In genomic region chr20:23637282-23638221, GRCh38 we compare ENCODE assay signal across 8 cellular contexts. TPM values are rescaled to one million over a fixed set of nuclear protein-coding genes. Genes with fewer than 3 reads are reported as not detected.
DNase-seq lines count a peak whose midpoint lies in the region; ATAC-seq and TF ChIP-seq lines count a peak whose summit lies in the region.

TSS of gene CST3 (minus strand) at chr20:23637955. CDS start at chr20:23637862, 93 bp downstream.

- no peaks in the 10 kb centered on the region for H3K36me3 Mint-ChIP-seq in activated CD8-positive, alpha-beta memory T cell treated with anti-CD3 and anti-CD28 coated beads, Interleukin-2, amount 10 ng/mL, durations not matched to agents 7 days and 5 days
- peaks cover 6% of the 10 kb centered on the region for H3K36me3 Mint-ChIP-seq in endothelial cell (ENCODE audit: low read depth, unreplicated experiment)

- H3K4me2 ChIP-seq in HCT116 (ENCODE audit: low read length) = peak within 1 kb of the TSS; percentile 97

- H3K79me2 ChIP-seq in HCT116 (ENCODE audit: insufficient read depth, low read length) = peaks cover 21% of the 10 kb centered on the region

- H3K4me1 Mint-ChIP-seq in activated CD8-positive, alpha-beta memory T cell treated with anti-CD3 and anti-CD28 coated beads, Interleukin-2, amount 10 ng/mL, durations not matched to agents 7 days and 5 days = peaks cover 3% of the 10 kb centered on the region
- H3K4me1 Mint-ChIP-seq in endothelial cell (ENCODE audit: unreplicated experiment) = peaks cover 21% of the 10 kb centered on the region

- POLR2A ChIA-PET in HCT116 (lab: Charles Lee) = interaction anchor here (1.4 to 1.5 kb wide), 2 partner anchors 9 to 15 kb away, joined by 5 read pairs; no protein-coding TSS in a partner anchor

- TF ChIP-seq CTCF in HCT116 (IDR thresholded peaks at IDR 0.05 in 2 of 3, conservative IDR thresholded peaks at IDR 0.05 in 1 of 3; ENCODE audit: borderline replicate concordance in 1 of 3, insufficient read depth in 1 of 3, low read depth in 2 of 3, low read length in 2 of 3) (no peak), NB4 (IDR thresholded peaks at IDR 0.05; ENCODE audit: low read depth, low read length) (no peak), endothelial cell (IDR thresholded peaks at IDR 0.05; ENCODE audit: unreplicated experiment) (no peak)

- H3K9me3 ChIP-seq in HCT116 (ENCODE audit: control insufficient read depth in 1 of 2, insufficient read depth in 1 of 2, low read depth in 1 of 2, low read length in 2 of 2) = no peaks in the 10 kb centered on the region

- H4K20me1 ChIP-seq in HCT116 (ENCODE audit: insufficient read depth) = no peaks in the 10 kb centered on the region

- RAD21 ChIA-PET in HCT116 (lab: Charles Lee; ENCODE audit: low non-redundant PET in 1 of 2, low total read pairs in 2 of 2, uncharacterized antibody in 2 of 2, unreplicated experiment in 2 of 2) = no interaction called here

- BruUV-seq in HCT116 (replicated peaks; lab: Mats Ljungman, UMichigan) = no TSS peak

- H3K4me1 ChIP-seq in HCT116 (ENCODE audit: control insufficient read depth in 1 of 2, insufficient read depth in 2 of 2, low read length in 2 of 2) = peaks cover 29 to 41% of the 10 kb centered on the region in 2 experiments

- H3K4me3 ChIP-seq in HCT116 (replicated peaks in 1 of 2; ENCODE audit: low read depth in 1 of 2, low read length in 2 of 2) = peak within 1 kb of the TSS; percentile 77 to 91
- peak within 1 kb of the TSS; percentile 59 for H3K4me3 ChIP-seq in NB4 (ENCODE audit: low read depth, low read length)

- TF ChIP-seq RAD21 in HCT116 (IDR thresholded peaks at IDR 0.05; ENCODE audit: low read depth) = no peak

- H3K27me3 Mint-ChIP-seq in activated CD8-positive, alpha-beta memory T cell treated with anti-CD3 and anti-CD28 coated beads, Interleukin-2, amount 10 ng/mL, durations not matched to agents 7 days and 5 days = peaks cover 22% of the 10 kb centered on the region
- H3K27me3 Mint-ChIP-seq in endothelial cell (ENCODE audit: unreplicated experiment) = peaks cover 6% of the 10 kb centered on the region

- ATAC-seq in activated CD8-positive, alpha-beta memory T cell treated with anti-CD3 and anti-CD28 coated beads, Interleukin-2, amount 10 ng/mL, durations not matched to agents 7 days and 5 days = peak; percentile 23
- peak; percentile 87 for ATAC-seq in HCT116

- CTCF ChIA-PET in activated CD8-positive, alpha-beta memory T cell treated with anti-CD3 and anti-CD28 coated beads, Interleukin-2, amount 10 ng/mL, durations not matched to agents 7 days and 5 days (lab: Charles Lee) = no interaction called here
- CTCF ChIA-PET in HCT116 (lab: Charles Lee) = no interaction called here

- no peaks in the 10 kb centered on the region for H3K27me3 ChIP-seq in HCT116 (ENCODE audit: insufficient read depth, low read length)

- H3K9me2 ChIP-seq in HCT116 (ENCODE audit: insufficient read depth) = no peaks in the 10 kb centered on the region

- TF ChIP-seq POLR2A in HCT116 (IDR thresholded peaks at IDR 0.05; ENCODE audit: borderline replicate concordance, extremely low read depth, insufficient read depth, insufficient read length) (peak; percentile 84), NB4 (IDR thresholded peaks at IDR 0.05; ENCODE audit: extremely low read depth, insufficient read length) (peak; percentile 58)

- H2AFZ ChIP-seq in HCT116 (ENCODE audit: low read depth, low read length, poor library complexity, severe bottlenecking) = no peak within 1 kb of the TSS

- H3K4me3 Mint-ChIP-seq in activated CD8-positive, alpha-beta memory T cell treated with anti-CD3 and anti-CD28 coated beads, Interleukin-2, amount 10 ng/mL, durations not matched to agents 7 days and 5 days = peak within 1 kb of the TSS; percentile 3
- peak within 1 kb of the TSS; percentile 91 for H3K4me3 Mint-ChIP-seq in endothelial cell (ENCODE audit: unreplicated experiment)

- H3K36me3 ChIP-seq in HCT116 (ENCODE audit: control insufficient read depth in 1 of 2, insufficient read depth in 2 of 2, low read length in 2 of 2) = peaks cover 5% of the 10 kb centered on the region in 2 experiments; a peak in 2 of 4 replicates

- H3K27ac ChIP-seq in HCT116 (ENCODE audit: low read depth, low read length) = peak within 1 kb of the TSS; percentile 86
- peak within 1 kb of the TSS; percentile 78 for H3K27ac ChIP-seq in temporal lobe (ENCODE audit: low read depth, low read length)

- intact Hi-C loops in HCT116 (cut with micrococcal nuclease) = loop anchor here (10.0 kb wide), 1 partner anchor 1557 kb away; the partner anchor contains the start of gene ENTPD6

- DNase-seq in activated CD8-positive, alpha-beta memory T cell treated with anti-CD3 and anti-CD28 coated beads, Interleukin-2, amount 10 ng/mL, durations not matched to agents 7 days and 5 days = no peak
- no peak for DNase-seq in activated CD8-positive, alpha-beta memory T cell treated with anti-CD3 and anti-CD28 coated beads for 24 hours
- DNase-seq in HCT116 (ENCODE audit: low read depth, low spot score) (peak; percentile 68), NB4 (ENCODE audit: low read depth) (peak; percentile 92), SKM-1 (lab: John Stamatoyannopoulos, UW; ENCODE audit: unreplicated experiment) (peak; percentile 92), endothelial cell (ENCODE audit: low spot score) (peak; percentile 68), lung microvascular endothelial cell (ENCODE audit: low read depth in 2 of 2) (peak; percentile 89 to 92)

- H3K27ac Mint-ChIP-seq in activated CD8-positive, alpha-beta memory T cell treated with anti-CD3 and anti-CD28 coated beads, Interleukin-2, amount 10 ng/mL, durations not matched to agents 7 days and 5 days = no peak within 1 kb of the TSS
- H3K27ac Mint-ChIP-seq in endothelial cell (ENCODE audit: unreplicated experiment) = peak within 1 kb of the TSS; percentile 70

- H3K9ac ChIP-seq in HCT116 (ENCODE audit: low read length) = peak within 1 kb of the TSS; percentile 88

- H3K9me3 Mint-ChIP-seq in activated CD8-positive, alpha-beta memory T cell treated with anti-CD3 and anti-CD28 coated beads, Interleukin-2, amount 10 ng/mL, durations not matched to agents 7 days and 5 days (ENCODE audit: low read depth) = no peaks in the 10 kb centered on the region
- no peaks in the 10 kb centered on the region for H3K9me3 Mint-ChIP-seq in endothelial cell (ENCODE audit: unreplicated experiment)

TF ChIP-seq in HCT116, 20 proteins besides CTCF, POLR2A, EP300 and RAD21 (continues in another document):
- TF ChIP-seq EGR1 (IDR thresholded peaks at IDR 0.05; ENCODE audit: low read depth) = no peak
- peak; percentile 92 for TF ChIP-seq POLR2AphosphoS5 (IDR thresholded peaks at IDR 0.05; ENCODE audit: low read depth, low read length)
- 0 out of 2 replicates have a peak, but pooled peaks have one; percentile 16 for TF ChIP-seq SRF (IDR thresholded peaks at IDR 0.05; ENCODE audit: low read depth)
- TF ChIP-seq ZFX (IDR thresholded peaks at IDR 0.05) = peak; percentile 90
- TF ChIP-seq MAX (IDR thresholded peaks at IDR 0.05) = peak; percentile 59
- TF ChIP-seq YY1 (IDR thresholded peaks at IDR 0.05; ENCODE audit: extremely low read depth, insufficient replicate concordance, low read depth, low read length) = no peak
- no peak for TF ChIP-seq REST (IDR thresholded peaks at IDR 0.05; ENCODE audit: low read depth)
- TF ChIP-seq ZNF274 (IDR thresholded peaks at IDR 0.05; ENCODE audit: low read depth, low read length) = no peak
- no peak for TF ChIP-seq EZH2phosphoT487 (IDR thresholded peaks at IDR 0.05; ENCODE audit: borderline replicate concordance)

RNA-seq across cellular contexts. Expression of gene CST3, which starts in this region (rescaled TPM):
- total RNA-seq in activated CD8-positive, alpha-beta memory T cell treated with anti-CD3 and anti-CD28 coated beads, Interleukin-2, amount 10 ng/mL, durations not matched to agents 7 days and 5 days = under 1 TPM; 0.47 to 0.61 TPM
- 181 TPM for total RNA-seq in HCT116 (2021; ENCODE audit: unreplicated experiment)
- 265 and 338 TPM in 2 replicates for polyA plus RNA-seq in HCT116 (2012)
- 40.6 TPM for total RNA-seq in endothelial cell (ENCODE audit: unreplicated experiment)
- 88.5 and 164 TPM in 2 replicates for total RNA-seq in lung microvascular endothelial cell
- 87.5 TPM for total RNA-seq in temporal lobe

Comparison
In these comparisons a context has a peak if more than half of its experiments do, and no peak if none do; other contexts are left out.
1. RNA of gene CST3 (total RNA-seq): 181 TPM in HCT116 (single experiment), 88.5 to 164 TPM in lung microvascular endothelial cell, 87.5 TPM in temporal lobe (single experiment) and 40.6 TPM in endothelial cell (single experiment); 0.47 to 0.61 TPM in activated CD8-positive, alpha-beta memory T cell treated with anti-CD3 and anti-CD28 coated beads, Interleukin-2, amount 10 ng/mL, durations not matched to agents 7 days and 5 days; every median in the first group is over 10 times any median in the second.
2. Peak in ATAC-seq in activated CD8-positive, alpha-beta memory T cell treated with anti-CD3 and anti-CD28 coated beads, Interleukin-2, amount 10 ng/mL, durations not matched to agents 7 days and 5 days; RNA of the gene not detected or under 1 TPM.
3. DNase-seq: peak in HCT116 (single experiment), NB4 (single experiment), SKM-1 (single experiment), endothelial cell (single experiment) and lung microvascular endothelial cell (2 of 2); none in activated CD8-positive, alpha-beta memory T cell treated with anti-CD3 and anti-CD28 coated beads, Interleukin-2, amount 10 ng/mL, durations not matched to agents 7 days and 5 days (single experiment) and activated CD8-positive, alpha-beta memory T cell treated with anti-CD3 and anti-CD28 coated beads for 24 hours (single experiment).